11 cellular contexts compared by ENCODE assay signal in genomic region chr7:24284699-24285506, GRCh38. TPM values are rescaled to one million over a fixed set of nuclear protein-coding genes. Genes with fewer than 3 reads are reported as not detected.
DNase-seq lines count a peak whose midpoint lies in the region; ATAC-seq and TF ChIP-seq lines count a peak whose summit lies in the region.
"Had no signal": no experiment of that assay in that cellular context is flagged by ENCODE, and none has a peak within 500 bp of the region (broad histone marks: within the 10 kb centered on the region; RNA-seq: fewer than 3 reads in every experiment).

No MANE protein-coding gene starts in this region.

- H3K27ac ChIP-seq in BLaER1 treated with 17β-estradiol and CSF1 and Interleukin-3, amounts not matched to agents 10 nM and 100 nM, result peak overlapping the region in 10 of 11 experiments; percentile 6 to 97 (median 86); a peak in 18 of 22 replicates
- H3K27ac ChIP-seq in neural cell (ENCODE audit: low read length) (no peak overlapping the region), OCI-LY7 (ENCODE audit: low read depth, low read length, poor library complexity, severe bottlenecking) (no peak overlapping the region)
- H3K27ac ChIP-seq: esophagus muscularis mucosa had no signal

- H3K27me3 Mint-ChIP-seq in chondrocyte (ENCODE audit: low read depth), result peaks cover 36% of the 10 kb centered on the region

- peaks cover 0 to 9% (median 2%) of the 10 kb centered on the region in 11 experiments; a peak in 9 of 22 replicates for H3K9me3 ChIP-seq in BLaER1 treated with 17β-estradiol and CSF1 and Interleukin-3, amounts not matched to agents 10 nM and 100 nM (replicated peaks in 1 of 11)
- H3K9me3 ChIP-seq in neural cell (ENCODE audit: low read length) (no peaks in the 10 kb centered on the region), OCI-LY7 (ENCODE audit: low read length) (no peaks in the 10 kb centered on the region)
- H3K9me3 ChIP-seq: esophagus muscularis mucosa had no signal

- peaks cover 2% of the 10 kb centered on the region for H3K4me1 Mint-ChIP-seq in chondrocyte (ENCODE audit: low read depth)

- no peak for ATAC-seq in GM18519 (IDR thresholded peaks at IDR 0.05; ENCODE audit: low FRiP score, unreplicated experiment)

- peaks cover 0 to 35% (median 11%) of the 10 kb centered on the region in 11 experiments; a peak in 7 of 22 replicates for H4K20me1 ChIP-seq in BLaER1 treated with 17β-estradiol and CSF1 and Interleukin-3, amounts not matched to agents 10 nM and 100 nM
- H4K20me1 ChIP-seq in neural cell (ENCODE audit: insufficient read depth), result no peaks in the 10 kb centered on the region
- H4K20me1 ChIP-seq in OCI-LY7 (ENCODE audit: insufficient read depth, low read length), result no peaks in the 10 kb centered on the region

- POLR2A ChIA-PET in OCI-LY7 (lab: Charles Lee), result no interaction called here

- DNase-seq in H7 (peak; percentile 85), chondrocyte (ENCODE audit: low spot score) (peak; percentile 83), mucosa of gallbladder (ENCODE audit: low spot score) (no peak), HUDEP-2 (lab: John Stamatoyannopoulos, UW; ENCODE audit: unreplicated experiment in 76 of 76) (no peak), OCI-LY7 (ENCODE audit: low spot score) (no peak)
- DNase-seq: DND-41, NCI-H146 had no signal

- TF ChIP-seq RAD21 in neural cell (conservative IDR thresholded peaks at IDR 0.05), result no peak

- peak overlapping the region; percentile 53 to 78 (median 69) for H3K4me3 ChIP-seq in BLaER1 treated with 17β-estradiol and CSF1 and Interleukin-3, amounts not matched to agents 10 nM and 100 nM
- peak overlapping the region; percentile 36; the same call in 1 of the 2 replicates for H3K4me3 ChIP-seq in H7 (ENCODE audit: insufficient read depth, low read depth, low read length)
- peak overlapping the region; percentile 58 for H3K4me3 ChIP-seq in neural cell (ENCODE audit: low read length)
- H3K4me3 ChIP-seq in OCI-LY7 (ENCODE audit: low read depth, low read length, poor library complexity, severe bottlenecking), result no peak overlapping the region

- TF ChIP-seq CTCF in chondrocyte (IDR thresholded peaks at IDR 0.05), result no peak
- TF ChIP-seq CTCF in neural cell (IDR thresholded peaks at IDR 0.05; ENCODE audit: poor library complexity, severe bottlenecking), result no peak
- TF ChIP-seq CTCF in OCI-LY7 (conservative IDR thresholded peaks at IDR 0.05; ENCODE audit: low read length), result no peak

- H3K27me3 ChIP-seq in BLaER1 treated with 17β-estradiol and CSF1 and Interleukin-3, amounts not matched to agents 10 nM and 100 nM, result peaks cover 20 to 63% (median 26%) of the 10 kb centered on the region in 11 experiments
- H3K27me3 ChIP-seq in H7 (ENCODE audit: control insufficient read depth, insufficient read depth, low read length) (peaks cover 39% of the 10 kb centered on the region; the same call in 1 of the 2 replicates), neural cell (ENCODE audit: insufficient read depth, low read depth, low read length) (peaks cover 46% of the 10 kb centered on the region)

- H2AFZ ChIP-seq in neural cell (ENCODE audit: low read depth, low read length) (no peak overlapping the region), OCI-LY7 (ENCODE audit: low read length) (no peak overlapping the region)

- H3K9me2 ChIP-seq in neural cell (ENCODE audit: insufficient read depth, low read length), result no peaks in the 10 kb centered on the region
- no peaks in the 10 kb centered on the region for H3K9me2 ChIP-seq in OCI-LY7 (ENCODE audit: insufficient read depth, low read length)

- no peaks in the 10 kb centered on the region for H3K9me3 Mint-ChIP-seq in chondrocyte (ENCODE audit: low read depth)

- no peak for TF ChIP-seq EP300 in neural cell (conservative IDR thresholded peaks at IDR 0.05; ENCODE audit: poor library complexity, severe bottlenecking)

- H3K79me2 ChIP-seq in neural cell (replicated peaks; ENCODE audit: insufficient read depth, low read length), result no peaks in the 10 kb centered on the region
- no peaks in the 10 kb centered on the region for H3K79me2 ChIP-seq in OCI-LY7 (ENCODE audit: insufficient read depth, low read depth, low read length)

- peaks cover 0 to 11% (median 0%) of the 10 kb centered on the region in 11 experiments; a peak in 4 of 22 replicates for H3K36me3 ChIP-seq in BLaER1 treated with 17β-estradiol and CSF1 and Interleukin-3, amounts not matched to agents 10 nM and 100 nM
- H3K36me3 ChIP-seq in H7 (replicated peaks; ENCODE audit: control insufficient read depth, insufficient read depth, low read length) (no peaks in the 10 kb centered on the region), neural cell (ENCODE audit: insufficient read depth, low read length) (no peaks in the 10 kb centered on the region), OCI-LY7 (ENCODE audit: insufficient read depth, low read length) (no peaks in the 10 kb centered on the region)
- H3K36me3 ChIP-seq: esophagus muscularis mucosa had no signal

- peak overlapping the region in 10 of 11 experiments; percentile 65 to 95 (median 83); a peak in 21 of 22 replicates for H3K9ac ChIP-seq in BLaER1 treated with 17β-estradiol and CSF1 and Interleukin-3, amounts not matched to agents 10 nM and 100 nM
- no peak overlapping the region for H3K9ac ChIP-seq in neural cell (ENCODE audit: low read length)

- intact Hi-C loops in OCI-LY7 (cut with micrococcal nuclease; ENCODE audit: unreplicated experiment), result no loop called here

- no peaks in the 10 kb centered on the region for H3K36me3 Mint-ChIP-seq in chondrocyte (ENCODE audit: low read depth)

- H3K4me1 ChIP-seq in BLaER1 treated with 17β-estradiol and CSF1 and Interleukin-3, amounts not matched to agents 10 nM and 100 nM, result peaks cover 17 to 59% (median 42%) of the 10 kb centered on the region in 10 experiments
- peaks cover 5% of the 10 kb centered on the region for H3K4me1 ChIP-seq in OCI-LY7 (ENCODE audit: insufficient read depth, low read length, poor library complexity, severe bottlenecking)

- peak overlapping the region; percentile 31 for H3K4me3 Mint-ChIP-seq in chondrocyte (ENCODE audit: unreplicated experiment)

- H3F3A ChIP-seq in neural cell (ENCODE audit: insufficient read depth, low read length, poor library complexity, severe bottlenecking), result no peaks in the 10 kb centered on the region

- peak overlapping the region; percentile 88 to 97 (median 95) for H3K4me2 ChIP-seq in BLaER1 treated with 17β-estradiol and CSF1 and Interleukin-3, amounts not matched to agents 10 nM and 100 nM
- H3K4me2 ChIP-seq in neural cell (ENCODE audit: low read length), result no peak overlapping the region
- H3K4me2 ChIP-seq in OCI-LY7 (ENCODE audit: low read length), result no peak overlapping the region

- BruUV-seq in OCI-LY7 (replicated peaks; lab: Mats Ljungman, UMichigan), result no TSS peak

- CTCF ChIA-PET in OCI-LY7 (lab: Charles Lee; ENCODE audit: unreplicated experiment), result no interaction called here

- no peak overlapping the region for H3K27ac Mint-ChIP-seq in chondrocyte (ENCODE audit: unreplicated experiment)

TF ChIP-seq in neural cell, 6 proteins besides CTCF, POLR2A, EP300 and RAD21:
- no peak for TF ChIP-seq MXI1 (conservative IDR thresholded peaks at IDR 0.05; ENCODE audit: poor library complexity, severe bottlenecking)
- TF ChIP-seq SMC3 (conservative IDR thresholded peaks at IDR 0.05; ENCODE audit: poor library complexity), result no peak
- TF ChIP-seq TAF1 (IDR thresholded peaks at IDR 0.05; ENCODE audit: low read depth), result no peak
- TF ChIP-seq POLR2AphosphoS5 (IDR thresholded peaks at IDR 0.05), result no peak
- no peak for TF ChIP-seq REST (IDR thresholded peaks at IDR 0.05; ENCODE audit: borderline replicate concordance)
- TF ChIP-seq EZH2 (IDR thresholded peaks at IDR 0.05; ENCODE audit: borderline replicate concordance, insufficient read depth, low read length, poor library complexity, severe bottlenecking), result no peak

RNA-seq across cellular contexts. Expression of gene NPY, which starts 0.9 kb away (rescaled TPM):
- total RNA-seq in H7 (2014; rRNA removed; shearing (Covaris generic)), result not detected in 2 replicates
- total RNA-seq in chondrocyte, result not detected in 3 replicates
- not detected in 2 replicates for polyA plus RNA-seq in neural cell
- not detected in 2 replicates for polyA minus RNA-seq in neural cell
- total RNA-seq in mucosa of gallbladder, result 0.52 TPM
- total RNA-seq in OCI-LY7 (2014; rRNA removed; shearing (Covaris generic)), result not detected in 2 replicates
- not detected in 2 replicates for total RNA-seq in OCI-LY7 (2022)

Comparison
In these comparisons a context has a peak if more than half of its experiments do, and no peak if none do; other contexts are left out.
1. H3K27ac ChIP-seq: peak in BLaER1 treated with 17β-estradiol and CSF1 and Interleukin-3, amounts not matched to agents 10 nM and 100 nM (10 of 11); none in neural cell (single experiment) and OCI-LY7 (single experiment).
2. H3K4me2 ChIP-seq: peak in BLaER1 treated with 17β-estradiol and CSF1 and Interleukin-3, amounts not matched to agents 10 nM and 100 nM (11 of 11); none in neural cell (single experiment) and OCI-LY7 (single experiment).
3. DNase-seq: peak in H7 (single experiment) and chondrocyte (single experiment); none in mucosa of gallbladder (single experiment), HUDEP-2 (0 of 76) and OCI-LY7 (single experiment).